In genomic region chr5:165286692-165287091, GRCh38 we compare ENCODE assay signal across 27 cellular contexts.
"Had no signal": no experiment of that assay in that cellular context is flagged by ENCODE, and none has a peak within 500 bp of the region (broad histone marks: within the 10 kb centered on the region; RNA-seq: fewer than 3 reads in every experiment).

No MANE protein-coding gene starts in this region.

- H3K4me3 ChIP-seq: colonic mucosa, esophagus squamous epithelium, gastrocnemius medialis, heart right ventricle, lower lobe of right lung, mucosa of descending colon had no signal

- H3K27ac Mint-ChIP-seq: dendritic cell treated with granulocyte-macrophage colony-stimulating factor and Interleukin-4, amounts not matched to agents 40 ng/mL and 50 ng/mL, for 4 days; effector memory CD8-positive, alpha-beta T cell; endodermal cell; immature natural killer cell; mesothelial cell of epicardium had no signal

- ATAC-seq: effector memory CD8-positive, alpha-beta T cell; esophagus mucosa; gastrocnemius medialis; heart right ventricle; left colon; left lobe of liver; left ventricle myocardium superior; mucosa of descending colon had no signal

- H3K4me1 Mint-ChIP-seq: endodermal cell, immature natural killer cell had no signal

- H3K9me3 Mint-ChIP-seq: dendritic cell treated with granulocyte-macrophage colony-stimulating factor and Interleukin-4, amounts not matched to agents 40 ng/mL and 50 ng/mL, for 4 days; endodermal cell had no signal

- H3K27me3 ChIP-seq: colonic mucosa, esophagus squamous epithelium, gastrocnemius medialis, heart right ventricle had no signal

- H3K4me3 Mint-ChIP-seq: dendritic cell treated with granulocyte-macrophage colony-stimulating factor and Interleukin-4, amounts not matched to agents 40 ng/mL and 50 ng/mL, for 4 days; effector memory CD8-positive, alpha-beta T cell; endodermal cell; immature natural killer cell; mesothelial cell of epicardium had no signal

- H3K36me3 ChIP-seq: colonic mucosa, esophagus squamous epithelium, gastrocnemius medialis, heart right ventricle, lower lobe of right lung had no signal

- H3K27ac ChIP-seq: colonic mucosa, epithelial cell of prostate, esophagus squamous epithelium, gastrocnemius medialis, heart right ventricle, lower lobe of right lung had no signal

- H3K4me1 ChIP-seq: colonic mucosa, esophagus squamous epithelium, gastrocnemius medialis, heart right ventricle, lower lobe of right lung had no signal

- H3K36me3 Mint-ChIP-seq: immature natural killer cell, mesothelial cell of epicardium had no signal

- DNase-seq: colonic mucosa; cortex of kidney; effector CD8-positive, alpha-beta T cell; effector memory CD8-positive, alpha-beta T cell; endodermal cell; esophagus squamous epithelium; foreskin fibroblast; foreskin melanocyte; gastrocnemius medialis; glutamatergic neuron; head of caudate nucleus; heart right ventricle; hippocampal formation; immature natural killer cell; islet precursor cell; kidney; kidney glomerular epithelial cell; left colon; left ventricle myocardium superior; lower lobe of right lung; mesenchymal stem cell; mucosa of descending colon had no signal

- H3K9me3 ChIP-seq: colonic mucosa, gastrocnemius medialis, heart right ventricle, lower lobe of right lung, mucosa of descending colon had no signal

- H3K27me3 Mint-ChIP-seq: dendritic cell treated with granulocyte-macrophage colony-stimulating factor and Interleukin-4, amounts not matched to agents 40 ng/mL and 50 ng/mL, for 4 days; effector memory CD8-positive, alpha-beta T cell had no signal
